Comparison of ENCODE assay signal across 10 cellular contexts in genomic region chr1:204438628-204439027, GRCh38. TPM values are rescaled to one million over a fixed set of nuclear protein-coding genes. Genes with fewer than 3 reads are reported as not detected.
DNase-seq lines count a peak whose midpoint lies in the region; ATAC-seq lines count a peak whose summit lies in the region.
"Had no signal": no experiment of that assay in that cellular context is flagged by ENCODE, and none has a peak within 500 bp of the region (broad histone marks: within the 10 kb centered on the region; RNA-seq: fewer than 3 reads in every experiment).

No MANE protein-coding gene starts in this region.

- H3K36me3 ChIP-seq in esophagus (ENCODE audit: control insufficient read depth in 2 of 2, insufficient read depth in 2 of 2, low read length in 1 of 2) = peaks cover 11 to 24% of the 10 kb centered on the region in 2 donors

- peak overlapping the region; percentile 94 to 97 for H3K27ac ChIP-seq in esophagus (ENCODE audit: low read depth in 2 of 2, low read length in 1 of 2)
- H3K27ac ChIP-seq: parathyroid adenoma, SK-N-MC had no signal

- ATAC-seq in GM21515 (IDR thresholded peaks at IDR 0.05; ENCODE audit: unreplicated experiment) (no peak), HG03457 (IDR thresholded peaks at IDR 0.05; ENCODE audit: unreplicated experiment) (no peak), GM21526 (IDR thresholded peaks at IDR 0.05; ENCODE audit: low FRiP score, unreplicated experiment) (no peak)

- H3K4me3 ChIP-seq in esophagus (ENCODE audit: low read depth in 1 of 2, low read length in 2 of 2) = no peak overlapping the region
- H3K4me3 ChIP-seq in skeletal muscle cell (ENCODE audit: low read depth, low read length) = no peak overlapping the region
- H3K4me3 ChIP-seq: SK-N-MC had no signal

- H3K27me3 ChIP-seq in esophagus (ENCODE audit: control insufficient read depth in 1 of 2, insufficient read depth in 2 of 2, low read length in 2 of 2) = no peaks in the 10 kb centered on the region

- H3K9me3 ChIP-seq in esophagus (ENCODE audit: control insufficient read depth in 2 of 2, insufficient read depth in 1 of 2, low read depth in 1 of 2, low read length in 1 of 2) = no peaks in the 10 kb centered on the region

- DNase-seq in GM04503 (ENCODE audit: low read depth) (peak; percentile 98), RKO (ENCODE audit: low spot score) (peak; percentile 96), skeletal muscle cell (ENCODE audit: low read depth) (peak; percentile 97), germinal center (ENCODE audit: low spot score) (no peak)

- H3K4me1 ChIP-seq in esophagus (ENCODE audit: control insufficient read depth in 2 of 2, insufficient read depth in 2 of 2, low read length in 1 of 2) = peaks cover 2 to 25% of the 10 kb centered on the region in 2 donors

- 35 to 58% methylated on average over 7 of the region's 7 CpGs for WGBS in esophagus, 2 donors

RNA-seq across cellular contexts. Expression of gene PPP1R15B, which starts 27.0 kb away (rescaled TPM):
- polyA plus RNA-seq in esophagus = 10 to 100 TPM; 14.1 to 15.7 TPM

RNA-seq across cellular contexts. Expression of gene PIK3C2B, which starts 56.0 kb away (rescaled TPM):
- polyA plus RNA-seq in esophagus = 10 to 100 TPM in 1 of 2 donors, 1 to 10 TPM in 1; 7.8 to 14.2 TPM
